ENCODE assay signal across 8 cellular contexts in the genomic region with DNA sequence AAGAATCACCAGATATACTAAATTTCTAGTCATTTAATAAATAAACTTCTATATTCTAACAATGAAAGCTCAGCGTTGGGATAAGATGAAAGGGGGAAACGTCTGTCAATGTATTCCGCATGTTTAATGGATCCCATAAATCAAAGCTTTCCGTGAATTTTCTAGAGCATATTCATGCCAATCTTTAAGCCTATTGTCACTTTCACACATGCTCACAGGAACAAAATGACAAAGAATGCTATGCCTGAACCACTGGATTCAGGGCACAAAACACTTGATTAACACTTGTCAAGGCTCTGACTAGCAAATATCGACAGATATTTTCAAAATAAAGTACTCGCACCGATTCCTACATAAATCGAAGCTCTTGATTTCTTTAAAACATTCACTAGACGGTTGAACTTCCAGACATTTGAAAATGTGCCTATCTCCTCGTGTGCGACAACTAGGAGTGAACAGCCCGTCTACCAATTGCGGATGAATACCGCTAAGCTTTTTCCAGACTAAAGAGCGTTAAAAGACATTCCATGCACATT. TPM values are rescaled to one million over a fixed set of nuclear protein-coding genes. Genes with fewer than 3 reads are reported as not detected.
DNase-seq lines count a peak whose midpoint lies in the region; ATAC-seq and TF ChIP-seq lines count a peak whose summit lies in the region.

No MANE protein-coding gene starts in this region.

- TF ChIP-seq CTCF in dorsolateral prefrontal cortex (IDR thresholded peaks at IDR 0.05 in 54 of 56, conservative IDR thresholded peaks at IDR 0.05 in 2 of 56; ENCODE audit: low read depth in 1 of 56, partially characterized antibody in 56 of 56), result no peak
- TF ChIP-seq CTCF in neural cell (IDR thresholded peaks at IDR 0.05; ENCODE audit: poor library complexity, severe bottlenecking), result no peak

- H4K20me1 ChIP-seq in neural cell (ENCODE audit: insufficient read depth), result peaks cover 3% of the 10 kb centered on the region

- H2AFZ ChIP-seq in neural cell (ENCODE audit: low read depth, low read length), result no peak overlapping the region

- no peaks in the 10 kb centered on the region for H3K27me3 ChIP-seq in dorsolateral prefrontal cortex
- no peaks in the 10 kb centered on the region for H3K27me3 ChIP-seq in neural cell (ENCODE audit: insufficient read depth, low read depth, low read length)

- peak overlapping the region; percentile 84 for H3K4me2 ChIP-seq in neural cell (ENCODE audit: low read length)

- no peaks in the 10 kb centered on the region for H3K9me2 ChIP-seq in neural cell (ENCODE audit: insufficient read depth, low read length)

- peak; percentile 36 for DNase-seq in NCI-H345 treated with DMSO at 0.1 percent for 48 hours (lab: John Stamatoyannopoulos, UW; ENCODE audit: unreplicated experiment)
- DNase-seq in NCI-H345 (lab: John Stamatoyannopoulos, UW), result no peak
- DNase-seq in NCI-H82 (lab: John Stamatoyannopoulos, UW), result peak; percentile 73
- no peak for DNase-seq in dorsolateral prefrontal cortex
- DNase-seq in GF-D8 (lab: John Stamatoyannopoulos, UW), result no peak

- TF ChIP-seq EP300 in neural cell (conservative IDR thresholded peaks at IDR 0.05; ENCODE audit: poor library complexity, severe bottlenecking), result no peak

- H3K4me3 ChIP-seq in dorsolateral prefrontal cortex (peak overlapping the region; percentile 65 to 92 (median 81)), neural cell (ENCODE audit: low read length) (peak overlapping the region; percentile 88)

- ATAC-seq in HG03457 (IDR thresholded peaks at IDR 0.05; ENCODE audit: unreplicated experiment) (no peak), HG03039 (IDR thresholded peaks at IDR 0.05; ENCODE audit: unreplicated experiment) (no peak)

- peak overlapping the region in 48 of 59 donors; percentile 54 to 98 (median 93) for H3K27ac ChIP-seq in dorsolateral prefrontal cortex
- peak overlapping the region; percentile 92 for H3K27ac ChIP-seq in neural cell (ENCODE audit: low read length)

- peak overlapping the region; percentile 87 for H3K9ac ChIP-seq in neural cell (ENCODE audit: low read length)

- H3K79me2 ChIP-seq in neural cell (replicated peaks; ENCODE audit: insufficient read depth, low read length), result peaks cover 54% of the 10 kb centered on the region

- TF ChIP-seq RAD21 in neural cell (conservative IDR thresholded peaks at IDR 0.05), result no peak

- no peaks in the 10 kb centered on the region for H3K36me3 ChIP-seq in neural cell (ENCODE audit: insufficient read depth, low read length)

- H3F3A ChIP-seq in neural cell (ENCODE audit: insufficient read depth, low read length, poor library complexity, severe bottlenecking), result no peaks in the 10 kb centered on the region

- intact Hi-C loops in dorsolateral prefrontal cortex (cut with DNase I), result loop anchor here (2.0 to 5.0 kb wide), 3 partner anchors 72 to 186 kb away; no protein-coding TSS in a partner anchor

- H3K9me3 ChIP-seq in neural cell (ENCODE audit: low read length), result no peaks in the 10 kb centered on the region

TF ChIP-seq in neural cell, 6 proteins besides CTCF, POLR2A, EP300 and RAD21:
- peak; percentile 94 for TF ChIP-seq MXI1 (conservative IDR thresholded peaks at IDR 0.05; ENCODE audit: poor library complexity, severe bottlenecking)
- TF ChIP-seq EZH2 (IDR thresholded peaks at IDR 0.05; ENCODE audit: borderline replicate concordance, insufficient read depth, low read length, poor library complexity, severe bottlenecking), result no peak
- no peak for TF ChIP-seq REST (IDR thresholded peaks at IDR 0.05; ENCODE audit: borderline replicate concordance)
- TF ChIP-seq TAF1 (IDR thresholded peaks at IDR 0.05; ENCODE audit: low read depth), result peak; percentile 12
- peak; percentile 17 for TF ChIP-seq POLR2AphosphoS5 (IDR thresholded peaks at IDR 0.05)
TF ChIP-seq in neural cell: peak in this region for 3.

RNA-seq across cellular contexts. Expression of gene TLK1, which starts 1.8 kb away (rescaled TPM):
- total RNA-seq in dorsolateral prefrontal cortex, result 100 to 1,000 TPM in 10 of 120 experiments, 10 to 100 TPM in 110; 42.9 to 119 (median 84.6) TPM
- polyA plus RNA-seq in neural cell, result 33.1 and 35.1 TPM in 2 replicates
- 80.3 and 95.5 TPM in 2 replicates for polyA minus RNA-seq in neural cell

Comparison
In these comparisons a context has a peak if more than half of its experiments do, and no peak if none do; other contexts are left out.
1. DNase-seq: peak in NCI-H345 treated with DMSO at 0.1 percent for 48 hours (single experiment) and NCI-H82 (single experiment); none in NCI-H345 (single experiment), dorsolateral prefrontal cortex (0 of 10) and GF-D8 (single experiment).